In the genomic region with DNA sequence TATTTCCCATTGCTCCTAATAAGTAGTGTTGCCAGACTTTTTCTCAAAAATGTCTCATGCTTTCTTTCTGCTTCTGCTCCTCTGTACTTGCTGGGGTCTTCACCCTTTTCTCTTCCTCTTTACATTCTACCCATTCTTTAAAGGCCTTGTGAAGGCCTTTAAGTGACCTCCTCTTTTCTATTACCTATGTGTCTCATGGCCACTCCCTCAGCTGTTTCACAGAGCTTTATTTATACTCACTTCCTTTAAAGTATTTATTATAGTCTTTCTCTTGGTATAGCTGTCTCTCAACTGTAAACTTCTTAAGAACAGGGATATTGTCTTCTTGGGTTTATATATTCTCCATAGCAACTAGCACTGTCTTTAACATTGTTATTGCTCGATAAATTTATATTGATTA, we compare ENCODE assay signal across 8 cellular contexts. TPM values are rescaled to one million over a fixed set of nuclear protein-coding genes. Genes with fewer than 3 reads are reported as not detected.
DNase-seq lines count a peak whose midpoint lies in the region; ATAC-seq and TF ChIP-seq lines count a peak whose summit lies in the region.

No MANE protein-coding gene starts in this region.

- TF ChIP-seq POLR2A in suprapubic skin (IDR thresholded peaks at IDR 0.05): no peak

- TF ChIP-seq EP300 in suprapubic skin (IDR thresholded peaks at IDR 0.05): no peak

- H3K27me3 ChIP-seq in suprapubic skin: no peaks in the 10 kb centered on the region

- ATAC-seq in activated CD4-positive, alpha-beta T cell treated with anti-CD3 and anti-CD28 coated beads for 36 hours: no peak
- ATAC-seq in HG03039 (IDR thresholded peaks at IDR 0.05; ENCODE audit: unreplicated experiment) (no peak), GM21526 (IDR thresholded peaks at IDR 0.05; ENCODE audit: low FRiP score, unreplicated experiment) (no peak)

- TF ChIP-seq CTCF in suprapubic skin (IDR thresholded peaks at IDR 0.05): no peak

- no peaks in the 10 kb centered on the region for H3K9me3 ChIP-seq in iPS-18c (ENCODE audit: control insufficient read depth, insufficient read depth, low read length)
- no peaks in the 10 kb centered on the region for H3K9me3 ChIP-seq in suprapubic skin

- H3K36me3 Mint-ChIP-seq in activated CD4-positive, alpha-beta T cell treated with anti-CD3 and anti-CD28 coated beads for 36 hours (ENCODE audit: low read depth): peaks cover 24% of the 10 kb centered on the region
- H3K36me3 Mint-ChIP-seq in activated CD4-positive, alpha-beta memory T cell treated with anti-CD3 and anti-CD28 coated beads, Interleukin-2, amount 10 ng/mL, durations not matched to agents 7 days and 5 days (ENCODE audit: low read depth): peaks cover 23% of the 10 kb centered on the region

- H3K36me3 ChIP-seq in suprapubic skin: peaks cover 23% of the 10 kb centered on the region

- peak overlapping the region; percentile 98 for H3K4me3 Mint-ChIP-seq in activated CD4-positive, alpha-beta T cell treated with anti-CD3 and anti-CD28 coated beads for 36 hours
- peak overlapping the region; percentile 100 for H3K4me3 Mint-ChIP-seq in activated CD4-positive, alpha-beta memory T cell treated with anti-CD3 and anti-CD28 coated beads, Interleukin-2, amount 10 ng/mL, durations not matched to agents 7 days and 5 days

- DNase-seq in activated CD4-positive, alpha-beta T cell treated with anti-CD3 and anti-CD28 coated beads for 36 hours: no peak
- DNase-seq in activated CD4-positive, alpha-beta T cell treated with anti-CD3 and anti-CD28 coated beads for 4 hours: no peak
- no peak for DNase-seq in activated CD4-positive, alpha-beta memory T cell treated with anti-CD3 and anti-CD28 coated beads, Interleukin-2, amount 10 ng/mL, durations not matched to agents 7 days and 5 days
- no peak for DNase-seq in suprapubic skin (ENCODE audit: low spot score in 2 of 2)
- DNase-seq in central memory CD4-positive, alpha-beta T cell: no peak

- intact Hi-C loops in activated CD4-positive, alpha-beta T cell treated with anti-CD3 and anti-CD28 coated beads for 36 hours (cut with DNase I, micrococcal nuclease): loop anchor here (2.0 to 10.0 kb wide), 3 partner anchors 133 to 313 kb away; a partner anchor contains a TSS

- CTCF ChIA-PET in activated CD4-positive, alpha-beta T cell treated with anti-CD3 and anti-CD28 coated beads for 36 hours (lab: Charles Lee): interaction anchor here (0.8 to 2.2 kb wide), 4 partner anchors 10 to 226 kb away, joined by 3 to 14 read pairs (median 9); no protein-coding TSS in a partner anchor
- CTCF ChIA-PET in activated CD4-positive, alpha-beta memory T cell treated with anti-CD3 and anti-CD28 coated beads, Interleukin-2, amount 10 ng/mL, durations not matched to agents 7 days and 5 days (lab: Charles Lee): interaction anchor here (0.9 to 2.4 kb wide), 10 partner anchors 12 to 333 kb away, joined by 3 to 17 read pairs (median 4); a partner anchor contains a TSS

- H3K27ac ChIP-seq in suprapubic skin: peak overlapping the region; percentile 1

- H3K4me3 ChIP-seq in iPS-18c (ENCODE audit: insufficient read depth, low read depth, low read length): peak overlapping the region; percentile 25; the same call in 1 of the 2 replicates
- peak overlapping the region; percentile 54 for H3K4me3 ChIP-seq in suprapubic skin

- WGBS in suprapubic skin: 20% methylated on average over 1 of the region's 1 CpG

- peaks cover 3% of the 10 kb centered on the region for H3K27me3 Mint-ChIP-seq in activated CD4-positive, alpha-beta T cell treated with anti-CD3 and anti-CD28 coated beads for 36 hours
- peaks cover 6% of the 10 kb centered on the region for H3K27me3 Mint-ChIP-seq in activated CD4-positive, alpha-beta memory T cell treated with anti-CD3 and anti-CD28 coated beads, Interleukin-2, amount 10 ng/mL, durations not matched to agents 7 days and 5 days

- peaks cover 25% of the 10 kb centered on the region for H3K4me1 ChIP-seq in suprapubic skin

- POLR2A ChIA-PET in activated CD4-positive, alpha-beta T cell treated with anti-CD3 and anti-CD28 coated beads for 36 hours (lab: Charles Lee): no interaction called here
- POLR2A ChIA-PET in activated CD4-positive, alpha-beta memory T cell treated with anti-CD3 and anti-CD28 coated beads, Interleukin-2, amount 10 ng/mL, durations not matched to agents 7 days and 5 days (lab: Charles Lee): interaction anchor here (1.0 to 2.6 kb wide), 7 partner anchors 67 to 278 kb away, joined by 3 to 18 read pairs (median 7); a partner anchor contains a TSS

- peak overlapping the region; percentile 73 for H3K27ac Mint-ChIP-seq in activated CD4-positive, alpha-beta T cell treated with anti-CD3 and anti-CD28 coated beads for 36 hours
- H3K27ac Mint-ChIP-seq in activated CD4-positive, alpha-beta memory T cell treated with anti-CD3 and anti-CD28 coated beads, Interleukin-2, amount 10 ng/mL, durations not matched to agents 7 days and 5 days: peak overlapping the region; percentile 23

- peaks cover 21% of the 10 kb centered on the region for H3K4me1 Mint-ChIP-seq in activated CD4-positive, alpha-beta T cell treated with anti-CD3 and anti-CD28 coated beads for 36 hours
- peaks cover 25% of the 10 kb centered on the region for H3K4me1 Mint-ChIP-seq in activated CD4-positive, alpha-beta memory T cell treated with anti-CD3 and anti-CD28 coated beads, Interleukin-2, amount 10 ng/mL, durations not matched to agents 7 days and 5 days

- H3K9me3 Mint-ChIP-seq in activated CD4-positive, alpha-beta T cell treated with anti-CD3 and anti-CD28 coated beads for 36 hours (ENCODE audit: low read depth): no peaks in the 10 kb centered on the region
- no peaks in the 10 kb centered on the region for H3K9me3 Mint-ChIP-seq in activated CD4-positive, alpha-beta memory T cell treated with anti-CD3 and anti-CD28 coated beads, Interleukin-2, amount 10 ng/mL, durations not matched to agents 7 days and 5 days

RNA-seq across cellular contexts. Expression of a gene that starts 0.8 kb away (rescaled TPM):
- total RNA-seq in activated CD4-positive, alpha-beta T cell treated with anti-CD3 and anti-CD28 coated beads for 36 hours: 10 to 100 TPM; 24.2 to 29.1 TPM
- 10 to 100 TPM; 24.8 to 26.5 TPM for total RNA-seq in activated CD4-positive, alpha-beta memory T cell treated with anti-CD3 and anti-CD28 coated beads, Interleukin-2, amount 10 ng/mL, durations not matched to agents 7 days and 5 days
- total RNA-seq in suprapubic skin: 10 to 100 TPM; 18.4 to 36.6 (median 25.7) TPM

RNA-seq across cellular contexts. Expression of a gene that starts 24.5 kb away (rescaled TPM):
- under 1 TPM in 1 of 2 experiments, not detected in 1; 0.25 TPM for total RNA-seq in activated CD4-positive, alpha-beta T cell treated with anti-CD3 and anti-CD28 coated beads for 36 hours
- under 1 TPM in 1 of 2 experiments, not detected in 1; 0.30 TPM for total RNA-seq in activated CD4-positive, alpha-beta memory T cell treated with anti-CD3 and anti-CD28 coated beads, Interleukin-2, amount 10 ng/mL, durations not matched to agents 7 days and 5 days
- 10 to 100 TPM in 1 of 4 donors, 1 to 10 TPM in 2, not detected in 1; 6.7 to 11.3 (median 8.4) TPM for total RNA-seq in suprapubic skin
